Comparison of ENCODE assay signal across 13 cellular contexts in the genomic region with DNA sequence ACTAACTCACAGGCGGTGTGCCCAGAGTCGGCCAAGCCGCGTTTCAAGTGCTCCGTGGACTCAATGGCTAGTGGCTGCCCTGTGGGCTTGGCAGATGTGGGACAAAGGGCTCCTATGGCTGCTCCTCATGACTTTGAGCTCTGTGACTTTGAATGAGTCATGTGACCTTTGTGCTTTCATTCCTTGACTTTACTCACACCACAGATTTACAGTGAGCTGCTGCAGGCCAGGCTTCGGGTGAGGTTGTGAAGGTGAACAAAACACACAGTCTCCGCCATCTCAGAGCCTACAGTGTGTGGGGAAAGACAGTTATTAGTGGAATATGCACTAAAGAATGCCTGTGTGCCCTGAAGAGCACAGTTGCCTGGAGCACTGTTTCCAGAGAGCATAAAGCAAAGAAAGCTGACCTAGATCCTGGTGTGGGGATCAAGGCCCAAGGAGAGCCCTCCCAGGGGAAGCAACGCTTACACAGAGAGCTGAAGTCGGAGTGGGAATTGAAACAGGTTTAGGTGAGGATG. TPM values are rescaled to one million over a fixed set of nuclear protein-coding genes. Genes with fewer than 3 reads are reported as not detected.
A peak's percentile ranks its signal among the peaks of the same experiment; 100 is the strongest.
DNase-seq lines count a peak whose midpoint lies in the region; ATAC-seq, FAIRE-seq and TF ChIP-seq lines count a peak whose summit lies in the region.
"Had no signal": no experiment of that assay in that cellular context is flagged by ENCODE, and none has a peak within 500 bp of the region (broad histone marks: within the 10 kb centered on the region; RNA-seq: fewer than 3 reads in every experiment).

No MANE protein-coding gene starts in this region.

- TF ChIP-seq CTCF in endothelial cell of umbilical vein (IDR thresholded peaks at IDR 0.05; ENCODE audit: extremely low read depth in 1 of 2, insufficient read depth in 1 of 2, low read depth in 1 of 2, low read length in 2 of 2), result no peak

- CTCF ChIA-PET in endothelial cell of umbilical vein (lab: Charles Lee), result interaction anchor here (0.6 to 5.8 kb wide), 8 partner anchors 10 to 221 kb away, joined by 3 to 54 read pairs (median 8); no protein-coding TSS in a partner anchor

- no peak overlapping the region for H3K27ac ChIP-seq in CD4-positive, CD25-positive, alpha-beta regulatory T cell (ENCODE audit: insufficient read depth, low read length, poor library complexity, severe bottlenecking)
- H3K27ac ChIP-seq in endothelial cell of umbilical vein (ENCODE audit: insufficient read depth, low read depth, low read length), result no peak overlapping the region
- H3K27ac ChIP-seq: thoracic aorta had no signal

- dilution Hi-C loops in endothelial cell of umbilical vein (cut with MboI; ENCODE audit: extremely low pct_ligation_motif_present, low sequenced_read_pairs), result no loop called here

- BruUV-seq in endothelial cell of umbilical vein (replicated peaks; lab: Mats Ljungman, UMichigan), result no TSS peak

- H3K27me3 ChIP-seq in CD4-positive, CD25-positive, alpha-beta regulatory T cell (ENCODE audit: control insufficient read depth, insufficient read depth, low read length), result no peaks in the 10 kb centered on the region
- no peaks in the 10 kb centered on the region for H3K27me3 ChIP-seq in endothelial cell of umbilical vein (ENCODE audit: control insufficient read depth in 2 of 2, insufficient read depth in 2 of 2, low read length in 2 of 2)

- ATAC-seq in CD4-positive, CD25-positive, alpha-beta regulatory T cell (ENCODE audit: low read depth in 2 of 2), result no peak
- no peak for ATAC-seq in GM21367 (IDR thresholded peaks at IDR 0.05; ENCODE audit: unreplicated experiment)
- ATAC-seq: natural killer cell treated with Interleukin-12 subunit alpha and Interleukin-12 subunit beta and Interleukin-15 and Interleukin-18, amount 100 ng/mL, for 72 hours; T-cell had no signal

- H3K9me3 Mint-ChIP-seq in CD4-positive, CD25-positive, alpha-beta regulatory T cell, result peaks cover 0 to 2% (median 0%) of the 10 kb centered on the region in 7 donors
- H3K9me3 Mint-ChIP-seq: natural killer cell treated with Interleukin-12 subunit alpha and Interleukin-12 subunit beta and Interleukin-15 and Interleukin-18, amount 100 ng/mL, for 72 hours; T-cell had no signal

- no peak for TF ChIP-seq POLR2A in endothelial cell of umbilical vein (IDR thresholded peaks at IDR 0.05; ENCODE audit: low read depth, low read length)

- H2AFZ ChIP-seq in endothelial cell of umbilical vein (ENCODE audit: low read depth, low read length), result no peak overlapping the region

- no peaks in the 10 kb centered on the region for H3K36me3 Mint-ChIP-seq in CD4-positive, CD25-positive, alpha-beta regulatory T cell
- H3K36me3 Mint-ChIP-seq: natural killer cell treated with Interleukin-12 subunit alpha and Interleukin-12 subunit beta and Interleukin-15 and Interleukin-18, amount 100 ng/mL, for 72 hours; T-cell had no signal

- no peaks in the 10 kb centered on the region for H3K79me2 ChIP-seq in endothelial cell of umbilical vein (ENCODE audit: control insufficient read depth, insufficient read depth, low read length)

- intact Hi-C loops in endothelial cell of umbilical vein (cut with micrococcal nuclease), result no loop called here

- H3K36me3 ChIP-seq in CD4-positive, CD25-positive, alpha-beta regulatory T cell (ENCODE audit: control insufficient read depth, insufficient read depth, low read length), result no peaks in the 10 kb centered on the region
- H3K36me3 ChIP-seq in endothelial cell of umbilical vein (ENCODE audit: control insufficient read depth in 2 of 2, extremely low read depth in 1 of 2, insufficient read depth in 2 of 2, low read length in 2 of 2), result no peaks in the 10 kb centered on the region
- H3K36me3 ChIP-seq: thoracic aorta had no signal

- H4K20me1 ChIP-seq in endothelial cell of umbilical vein (replicated peaks; ENCODE audit: control insufficient read depth, extremely low read depth, insufficient read depth, low read length), result no peaks in the 10 kb centered on the region

- H3K9ac ChIP-seq in endothelial cell of umbilical vein (replicated peaks; ENCODE audit: extremely low read depth, insufficient read depth, low read length), result no peak overlapping the region

- H3K9me3 ChIP-seq in CD4-positive, CD25-positive, alpha-beta regulatory T cell (ENCODE audit: control insufficient read depth in 2 of 2, low read length in 2 of 2), result no peaks in the 10 kb centered on the region
- H3K9me3 ChIP-seq in endothelial cell of umbilical vein (replicated peaks; ENCODE audit: control insufficient read depth, insufficient read depth, low read length), result no peaks in the 10 kb centered on the region
- H3K9me3 ChIP-seq: thoracic aorta had no signal

- FAIRE-seq in endothelial cell of umbilical vein (lab: Jason Lieb, UNC), result peak; percentile 54
- FAIRE-seq: D721Med had no signal

- no peak overlapping the region for H3K4me3 ChIP-seq in CD4-positive, CD25-positive, alpha-beta regulatory T cell (ENCODE audit: low read depth, low read length)
- no peak overlapping the region for H3K4me3 ChIP-seq in endothelial cell of umbilical vein (replicated peaks in 1 of 3; ENCODE audit: insufficient read depth in 1 of 3, low read depth in 1 of 3, low read length in 3 of 3)
- H3K4me3 ChIP-seq: thoracic aorta had no signal

- no peak overlapping the region for H3K4me2 ChIP-seq in endothelial cell of umbilical vein (ENCODE audit: insufficient read depth, low read length)

- POLR2A ChIA-PET in endothelial cell of umbilical vein (lab: Charles Lee), result no interaction called here

- H3K4me3 Mint-ChIP-seq in CD4-positive, CD25-positive, alpha-beta regulatory T cell, result no peak overlapping the region
- H3K4me3 Mint-ChIP-seq: natural killer cell treated with Interleukin-12 subunit alpha and Interleukin-12 subunit beta and Interleukin-15 and Interleukin-18, amount 100 ng/mL, for 72 hours; T-cell had no signal

- peaks cover 5% of the 10 kb centered on the region for H3K4me1 ChIP-seq in CD4-positive, CD25-positive, alpha-beta regulatory T cell (ENCODE audit: control insufficient read depth, insufficient read depth, low read length, poor library complexity, severe bottlenecking)
- H3K4me1 ChIP-seq in endothelial cell of umbilical vein (ENCODE audit: control insufficient read depth, extremely low read depth, insufficient read depth, low read length), result no peaks in the 10 kb centered on the region

- H3K27me3 Mint-ChIP-seq in CD4-positive, CD25-positive, alpha-beta regulatory T cell, result no peaks in the 10 kb centered on the region
- H3K27me3 Mint-ChIP-seq: T-cell had no signal

- H3K27ac Mint-ChIP-seq in CD4-positive, CD25-positive, alpha-beta regulatory T cell, result peak overlapping the region in 2 of 3 donors; percentile 48

- no peak for DNase-seq in CD4-positive, CD25-positive, alpha-beta regulatory T cell
- DNase-seq in M059J (ENCODE audit: low read depth) (peak; percentile 86), endothelial cell of umbilical vein (ENCODE audit: low read depth, low spot score) (peak; percentile 20), myocyte (ENCODE audit: low read depth) (peak; percentile 15), GM19238 (ENCODE audit: insufficient read length, low spot score) (no peak), NCI-H1092 (lab: John Stamatoyannopoulos, UW) (no peak)
- DNase-seq in activated CD4-positive, CD25-positive, alpha-beta regulatory T cell treated with anti-CD3 and anti-CD28 coated beads, Interleukin-2, amount 50 U/mL, for 72 hours, result no peak
- DNase-seq: NCI-H526, T-cell had no signal

- H3K9me1 ChIP-seq in endothelial cell of umbilical vein (replicated peaks; ENCODE audit: control insufficient read depth, extremely low read depth, insufficient read depth, low read length), result no peaks in the 10 kb centered on the region

- H3K4me1 Mint-ChIP-seq in CD4-positive, CD25-positive, alpha-beta regulatory T cell, result peaks cover 6 to 11% (median 9%) of the 10 kb centered on the region in 4 donors

TF ChIP-seq in endothelial cell of umbilical vein, 7 proteins besides CTCF, POLR2A, EP300 and RAD21:
- TF ChIP-seq FOS (IDR thresholded peaks at IDR 0.05; ENCODE audit: borderline replicate concordance, insufficient read depth, low read length) (peak; percentile 25), JUN (IDR thresholded peaks at IDR 0.05; ENCODE audit: borderline replicate concordance, insufficient read depth, insufficient read length, low read depth) (no peak), POLR2AphosphoS5 (IDR thresholded peaks at IDR 0.05; ENCODE audit: insufficient read depth, low read depth, low read length) (no peak), EZH2 (IDR thresholded peaks at IDR 0.05; ENCODE audit: borderline replicate concordance, low read depth, low read length, severe bottlenecking) (no peak), MYC (IDR thresholded peaks at IDR 0.05; ENCODE audit: low read depth, low read length) (no peak), MAX (IDR thresholded peaks at IDR 0.05; ENCODE audit: insufficient read depth, insufficient read length) (no peak), GATA2 (IDR thresholded peaks at IDR 0.05; ENCODE audit: insufficient read depth, insufficient read length, low read depth, low read length) (no peak)

RNA-seq across cellular contexts. Expression of gene PLEKHA1, which starts 29.7 kb away (rescaled TPM):
- total RNA-seq in CD4-positive, CD25-positive, alpha-beta regulatory T cell, result 35.9 TPM
- 100 to 1,000 TPM in 2 of 4 donors, 10 to 100 TPM in 2; 77.4 to 112 (median 95.5) TPM for polyA plus RNA-seq in CD4-positive, CD25-positive, alpha-beta regulatory T cell
- total RNA-seq in M059J (2014; rRNA removed; shearing (Covaris generic)), result 8.8 and 13.5 TPM in 2 replicates
- total RNA-seq in endothelial cell of umbilical vein (58.0 and 58.8 TPM in 2 replicates), myocyte (39.1 and 45.2 TPM in 2 replicates)
- polyA plus RNA-seq in endothelial cell of umbilical vein, result 19.3 and 21.6 TPM in 2 replicates
- 20.1 and 23.8 TPM in 2 replicates for polyA plus RNA-seq in endothelial cell of umbilical vein (2011; cell fraction: cytosol; rRNA removed)
- polyA plus RNA-seq in endothelial cell of umbilical vein (2011; cell fraction: nucleus; rRNA removed), result 53.3 and 72.4 TPM in 2 replicates
- 35.8 and 39.7 TPM in 2 replicates for polyA plus RNA-seq in endothelial cell of umbilical vein (2012)
- polyA minus RNA-seq in endothelial cell of umbilical vein, result 31.6 and 50.0 TPM in 2 replicates
- 15.5 TPM for polyA minus RNA-seq in endothelial cell of umbilical vein (2011; cell fraction: cytosol; rRNA and poly(A)+ RNA removed)
- polyA minus RNA-seq in endothelial cell of umbilical vein (2011; cell fraction: nucleus; rRNA and poly(A)+ RNA removed), result 40.9 and 53.0 TPM in 2 replicates
- polyA plus RNA-seq in myocyte (2012), result 35.0 TPM

Comparison
In these comparisons a context has a peak if more than half of its experiments do, and no peak if none do; other contexts are left out.
1. DNase-seq: peak in M059J (single experiment), endothelial cell of umbilical vein (single experiment) and myocyte (single experiment); none in CD4-positive, CD25-positive, alpha-beta regulatory T cell (0 of 3), activated CD4-positive, CD25-positive, alpha-beta regulatory T cell treated with anti-CD3 and anti-CD28 coated beads, Interleukin-2, amount 50 U/mL, for 72 hours (single experiment), GM19238 (single experiment) and NCI-H1092 (single experiment).